ENCODE assay signal across 17 cellular contexts in genomic region chr6:166929534-166930189, GRCh38. TPM values are rescaled to one million over a fixed set of nuclear protein-coding genes. Genes with fewer than 3 reads are reported as not detected.
DNase-seq lines count a peak whose midpoint lies in the region; ATAC-seq and TF ChIP-seq lines count a peak whose summit lies in the region.
"Had no signal": no experiment of that assay in that cellular context is flagged by ENCODE, and none has a peak within 500 bp of the region (broad histone marks: within the 10 kb centered on the region; RNA-seq: fewer than 3 reads in every experiment).

No MANE protein-coding gene starts in this region.

- CTCF ChIA-PET in activated CD8-positive, alpha-beta memory T cell treated with anti-CD3 and anti-CD28 coated beads, Interleukin-2, amount 10 ng/mL, durations not matched to agents 7 days and 5 days (lab: Charles Lee) = no interaction called here

- H3K27me3 Mint-ChIP-seq in activated CD8-positive, alpha-beta memory T cell treated with anti-CD3 and anti-CD28 coated beads, Interleukin-2, amount 10 ng/mL, durations not matched to agents 7 days and 5 days = no peaks in the 10 kb centered on the region
- H3K27me3 Mint-ChIP-seq in dendritic cell treated with granulocyte-macrophage colony-stimulating factor and Interleukin-4, amounts not matched to agents 40 ng/mL and 50 ng/mL, for 4 days = no peaks in the 10 kb centered on the region

- H3K36me3 ChIP-seq in OCI-LY1 (ENCODE audit: insufficient read depth, low read length) (peaks cover 55% of the 10 kb centered on the region), upper lobe of right lung (peaks cover 13% of the 10 kb centered on the region)

- H3K9me2 ChIP-seq in OCI-LY1 (ENCODE audit: low read depth, low read length) = no peaks in the 10 kb centered on the region

- peak; percentile 34 for DNase-seq in activated CD8-positive, alpha-beta memory T cell treated with anti-CD3 and anti-CD28 coated beads, Interleukin-2, amount 10 ng/mL, durations not matched to agents 7 days and 5 days
- no peak for DNase-seq in activated CD8-positive, alpha-beta memory T cell treated with anti-CD3 and anti-CD28 coated beads, Interleukin-2, amount 50 U/mL, for 4 hours
- DNase-seq in sciatic nerve (ENCODE audit: low spot score) (no peak), upper lobe of right lung (no peak), GM19240 (ENCODE audit: insufficient read length, low spot score) (no peak), LoVo (ENCODE audit: low spot score) (no peak)
- DNase-seq: activated CD4-positive, alpha-beta T cell treated with anti-CD3 and anti-CD28 coated beads, Interleukin-2, amount 50 U/mL, for 48 hours; activated gamma-delta T cell; DMS 273 treated with DMSO at 0.1 percent for 48 hours; glutamatergic neuron; left ventricle myocardium superior; NCI-H1436; NCI-H446 treated with DMSO at 0.1 percent for 48 hours; T-helper 2 cell had no signal

- H3K9me3 ChIP-seq in OCI-LY1 (ENCODE audit: low read length) (no peaks in the 10 kb centered on the region), upper lobe of right lung (no peaks in the 10 kb centered on the region)

- H3K4me3 Mint-ChIP-seq in activated CD8-positive, alpha-beta memory T cell treated with anti-CD3 and anti-CD28 coated beads, Interleukin-2, amount 10 ng/mL, durations not matched to agents 7 days and 5 days = no peak overlapping the region
- no peak overlapping the region for H3K4me3 Mint-ChIP-seq in dendritic cell treated with granulocyte-macrophage colony-stimulating factor and Interleukin-4, amounts not matched to agents 40 ng/mL and 50 ng/mL, for 4 days
- H3K4me3 Mint-ChIP-seq: neural crest cell had no signal

- H3F3A ChIP-seq in OCI-LY1 (ENCODE audit: insufficient read depth, low read length) = no peaks in the 10 kb centered on the region

- H4K20me1 ChIP-seq in OCI-LY1 (ENCODE audit: insufficient read depth, low read length) = no peaks in the 10 kb centered on the region

- H3K79me2 ChIP-seq in OCI-LY1 (ENCODE audit: insufficient read depth, low read length) = no peaks in the 10 kb centered on the region

- ATAC-seq in activated CD8-positive, alpha-beta memory T cell treated with anti-CD3 and anti-CD28 coated beads, Interleukin-2, amount 10 ng/mL, durations not matched to agents 7 days and 5 days = no peak
- ATAC-seq in sciatic nerve (peak; percentile 35), upper lobe of right lung (no peak)
- ATAC-seq: left ventricle myocardium superior had no signal

- H2AFZ ChIP-seq in OCI-LY1 (ENCODE audit: low read length) = peak overlapping the region; percentile 5; the same call in 1 of the 2 replicates

- no peak overlapping the region for H3K27ac Mint-ChIP-seq in activated CD8-positive, alpha-beta memory T cell treated with anti-CD3 and anti-CD28 coated beads, Interleukin-2, amount 10 ng/mL, durations not matched to agents 7 days and 5 days
- peak overlapping the region; percentile 48 for H3K27ac Mint-ChIP-seq in dendritic cell treated with granulocyte-macrophage colony-stimulating factor and Interleukin-4, amounts not matched to agents 40 ng/mL and 50 ng/mL, for 4 days

- H3K27me3 ChIP-seq in OCI-LY1 (ENCODE audit: insufficient read depth, low read length) = no peaks in the 10 kb centered on the region
- H3K27me3 ChIP-seq in upper lobe of right lung = no peaks in the 10 kb centered on the region

- no peaks in the 10 kb centered on the region for H3K4me1 Mint-ChIP-seq in activated CD8-positive, alpha-beta memory T cell treated with anti-CD3 and anti-CD28 coated beads, Interleukin-2, amount 10 ng/mL, durations not matched to agents 7 days and 5 days
- peaks cover 22% of the 10 kb centered on the region for H3K4me1 Mint-ChIP-seq in dendritic cell treated with granulocyte-macrophage colony-stimulating factor and Interleukin-4, amounts not matched to agents 40 ng/mL and 50 ng/mL, for 4 days (ENCODE audit: low read depth)

- intact Hi-C loops in dendritic cell treated with granulocyte-macrophage colony-stimulating factor and Interleukin-4, amounts not matched to agents 40 ng/mL and 50 ng/mL, for 4 days (cut with micrococcal nuclease) = no loop called here
- intact Hi-C loops in sciatic nerve (cut with DNase I) = no loop called here
- intact Hi-C loops in upper lobe of right lung (cut with DNase I) = no loop called here

- peaks cover 19% of the 10 kb centered on the region for H3K4me1 ChIP-seq in OCI-LY1 (ENCODE audit: insufficient read depth, low read length, severe bottlenecking)
- H3K4me1 ChIP-seq in upper lobe of right lung = no peaks in the 10 kb centered on the region

- H3K36me3 Mint-ChIP-seq in activated CD8-positive, alpha-beta memory T cell treated with anti-CD3 and anti-CD28 coated beads, Interleukin-2, amount 10 ng/mL, durations not matched to agents 7 days and 5 days = peaks cover 7% of the 10 kb centered on the region
- H3K36me3 Mint-ChIP-seq in dendritic cell treated with granulocyte-macrophage colony-stimulating factor and Interleukin-4, amounts not matched to agents 40 ng/mL and 50 ng/mL, for 4 days (ENCODE audit: low read depth) = peaks cover 95% of the 10 kb centered on the region

- H3K27ac ChIP-seq in OCI-LY1 (ENCODE audit: low read depth, low read length, poor library complexity, severe bottlenecking) (peak overlapping the region; percentile 73), upper lobe of right lung (no peak overlapping the region)

- H3K4me3 ChIP-seq in OCI-LY1 (ENCODE audit: low read depth, low read length, poor library complexity, severe bottlenecking) (no peak overlapping the region), upper lobe of right lung (no peak overlapping the region)

- H3K4me2 ChIP-seq in OCI-LY1 (ENCODE audit: low read length) = peak overlapping the region; percentile 35

- H3K9ac ChIP-seq in OCI-LY1 (ENCODE audit: low read length) = peak overlapping the region; percentile 28; the same call in 1 of the 2 replicates

- TF ChIP-seq CTCF in OCI-LY1 (IDR thresholded peaks at IDR 0.05; ENCODE audit: low read length) (no peak), upper lobe of right lung (IDR thresholded peaks at IDR 0.05) (no peak)

- H3K9me3 Mint-ChIP-seq in activated CD8-positive, alpha-beta memory T cell treated with anti-CD3 and anti-CD28 coated beads, Interleukin-2, amount 10 ng/mL, durations not matched to agents 7 days and 5 days (ENCODE audit: low read depth) = no peaks in the 10 kb centered on the region
- H3K9me3 Mint-ChIP-seq in dendritic cell treated with granulocyte-macrophage colony-stimulating factor and Interleukin-4, amounts not matched to agents 40 ng/mL and 50 ng/mL, for 4 days = no peaks in the 10 kb centered on the region
- H3K9me3 Mint-ChIP-seq: neural crest cell had no signal

RNA-seq across cellular contexts. Expression of gene RNASET2, which starts 26.7 kb away (rescaled TPM):
- 10 to 100 TPM; 28.8 to 46.6 TPM for total RNA-seq in activated CD8-positive, alpha-beta memory T cell treated with anti-CD3 and anti-CD28 coated beads, Interleukin-2, amount 10 ng/mL, durations not matched to agents 7 days and 5 days
- total RNA-seq in sciatic nerve = 70.4 TPM
- total RNA-seq in upper lobe of right lung = 73.1 TPM
